In the genomic region with DNA sequence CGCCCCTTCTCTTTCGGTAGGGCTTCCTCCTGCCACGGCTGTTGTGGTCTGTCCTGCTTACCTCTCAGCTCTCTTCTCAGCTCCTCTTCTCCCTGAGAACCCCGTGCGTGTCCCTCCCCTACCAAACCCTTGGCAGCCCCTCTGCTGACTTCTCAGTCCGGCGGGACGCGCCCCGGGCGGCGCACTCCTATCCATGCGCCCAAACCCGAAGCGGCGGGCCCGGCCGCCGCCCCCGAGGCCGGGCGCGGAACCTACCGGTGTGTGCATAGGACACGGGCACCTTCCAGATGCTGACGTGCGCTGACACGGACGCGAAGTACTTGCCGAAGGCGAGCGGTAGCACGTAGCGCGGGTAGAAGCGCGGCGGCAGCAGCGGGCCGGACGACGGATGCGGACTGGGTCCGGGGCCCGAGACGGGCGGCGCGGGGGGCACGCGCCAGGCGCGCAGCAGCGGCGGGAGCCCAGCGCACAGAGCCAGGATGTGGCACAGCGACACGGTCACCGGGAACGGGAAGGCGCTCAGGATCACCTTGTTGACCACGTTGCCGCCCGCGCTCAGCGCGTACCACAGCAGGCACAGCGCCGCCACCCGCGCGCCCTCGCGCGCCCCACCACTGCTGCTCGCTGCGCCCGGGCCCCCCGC, we compare ENCODE assay signal across 1 cellular context.
TF ChIP-seq lines count a peak whose summit lies in the region.

No MANE protein-coding gene starts in this region.

TF ChIP-seq in IMR-90, 13 proteins besides CTCF, POLR2A, EP300 and RAD21:
- TF ChIP-seq ELK1 (IDR thresholded peaks at IDR 0.05; ENCODE audit: borderline replicate concordance, low read depth, low read length), result no peak
- TF ChIP-seq MXI1 (IDR thresholded peaks at IDR 0.05; ENCODE audit: borderline replicate concordance, low read depth, low read length), result no peak; the same call in 1 of the 2 replicates
- no peak for TF ChIP-seq NFE2L2 (IDR thresholded peaks at IDR 0.05; ENCODE audit: low read depth, low read length)
- TF ChIP-seq FOS (IDR thresholded peaks at IDR 0.05; ENCODE audit: low read depth, low read length), result no peak
- no peak for TF ChIP-seq MAFK (IDR thresholded peaks at IDR 0.05; ENCODE audit: low read depth, low read length)
- TF ChIP-seq BHLHE40 (IDR thresholded peaks at IDR 0.05; ENCODE audit: low read depth, low read length), result no peak
- no peak for TF ChIP-seq SMC3 (IDR thresholded peaks at IDR 0.05; ENCODE audit: low read depth, low read length)
- TF ChIP-seq RCOR1 (IDR thresholded peaks at IDR 0.05; ENCODE audit: insufficient replicate concordance, low read length), result no peak
- no peak for TF ChIP-seq MAZ (IDR thresholded peaks at IDR 0.05; ENCODE audit: borderline replicate concordance, low read depth, low read length)
- TF ChIP-seq RFX5 (IDR thresholded peaks at IDR 0.05; ENCODE audit: low read depth, low read length), result no peak
- TF ChIP-seq CHD1 (IDR thresholded peaks at IDR 0.05; ENCODE audit: low read depth, low read length), result no peak
- TF ChIP-seq CEBPB (IDR thresholded peaks at IDR 0.05; ENCODE audit: low read depth, low read length), result no peak
- no peak for TF ChIP-seq USF2 (IDR thresholded peaks at IDR 0.05; ENCODE audit: low read depth, low read length)
